Comparison of ENCODE assay signal across 1 cellular context in genomic region chr17:1803280-1803679, GRCh38.
TF ChIP-seq lines count a peak whose summit lies in the region.

No MANE protein-coding gene starts in this region.

TF ChIP-seq in HepG2, 621 proteins besides CTCF, POLR2A, EP300 and RAD21:
- no peak for TF ChIP-seq FOXO1 (CRISPR knock-in tag; IDR thresholded peaks at IDR 0.05)
- TF ChIP-seq, protein P1, sequence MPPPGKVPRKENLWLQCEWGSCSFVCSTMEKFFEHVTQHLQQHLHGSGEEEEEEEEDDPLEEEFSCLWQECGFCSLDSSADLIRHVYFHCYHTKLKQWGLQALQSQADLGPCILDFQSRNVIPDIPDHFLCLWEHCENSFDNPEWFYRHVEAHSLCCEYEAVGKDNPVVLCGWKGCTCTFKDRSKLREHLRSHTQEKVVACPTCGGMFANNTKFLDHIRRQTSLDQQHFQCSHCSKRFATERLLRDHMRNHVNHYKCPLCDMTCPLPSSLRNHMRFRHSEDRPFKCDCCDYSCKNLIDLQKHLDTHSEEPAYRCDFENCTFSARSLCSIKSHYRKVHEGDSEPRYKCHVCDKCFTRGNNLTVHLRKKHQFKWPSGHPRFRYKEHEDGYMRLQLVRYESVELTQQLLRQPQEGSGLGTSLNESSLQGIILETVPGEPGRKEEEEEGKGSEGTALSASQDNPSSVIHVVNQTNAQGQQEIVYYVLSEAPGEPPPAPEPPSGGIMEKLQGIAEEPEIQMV (CRISPR knock-in tag; IDR thresholded peaks at IDR 0.05; ENCODE audit: low read depth), result no peak
- TF ChIP-seq PITX1 (CRISPR knock-in tag; IDR thresholded peaks at IDR 0.05), result no peak
- no peak for TF ChIP-seq ZSCAN31 (CRISPR knock-in tag; IDR thresholded peaks at IDR 0.05; ENCODE audit: low read depth)
- TF ChIP-seq ZHX2 (IDR thresholded peaks at IDR 0.05; ENCODE audit: low read depth), result no peak
- TF ChIP-seq ZHX2 (CRISPR knock-in tag; IDR thresholded peaks at IDR 0.05; ENCODE audit: borderline replicate concordance), result no peak
- no peak for TF ChIP-seq CBX2 (IDR thresholded peaks at IDR 0.05; ENCODE audit: low read depth, low read length)
- TF ChIP-seq CBX2 (CRISPR knock-in tag; IDR thresholded peaks at IDR 0.05; ENCODE audit: low read depth), result no peak
- TF ChIP-seq SALL1 (CRISPR knock-in tag; IDR thresholded peaks at IDR 0.05), result no peak
- TF ChIP-seq HOXD1 (CRISPR knock-in tag; IDR thresholded peaks at IDR 0.05), result no peak
- TF ChIP-seq, protein P2, sequence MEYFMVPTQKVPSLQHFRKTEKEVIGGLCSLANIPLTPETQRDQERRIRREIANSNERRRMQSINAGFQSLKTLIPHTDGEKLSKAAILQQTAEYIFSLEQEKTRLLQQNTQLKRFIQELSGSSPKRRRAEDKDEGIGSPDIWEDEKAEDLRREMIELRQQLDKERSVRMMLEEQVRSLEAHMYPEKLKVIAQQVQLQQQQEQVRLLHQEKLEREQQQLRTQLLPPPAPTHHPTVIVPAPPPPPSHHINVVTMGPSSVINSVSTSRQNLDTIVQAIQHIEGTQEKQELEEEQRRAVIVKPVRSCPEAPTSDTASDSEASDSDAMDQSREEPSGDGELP (IDR thresholded peaks at IDR 0.05; ENCODE audit: borderline replicate concordance, low read depth), result no peak
- no peak for TF ChIP-seq ZNF678 (CRISPR knock-in tag; IDR thresholded peaks at IDR 0.05)
TF ChIP-seq in HepG2: peak in this region for 0.
